In genomic region chr3:45412731-45413130, GRCh38 we compare ENCODE assay signal across 17 cellular contexts. TPM values are rescaled to one million over a fixed set of nuclear protein-coding genes. Genes with fewer than 3 reads are reported as not detected.
DNase-seq lines count a peak whose midpoint lies in the region; ATAC-seq and TF ChIP-seq lines count a peak whose summit lies in the region.
"Had no signal": no experiment of that assay in that cellular context is flagged by ENCODE, and none has a peak within 500 bp of the region (broad histone marks: within the 10 kb centered on the region; RNA-seq: fewer than 3 reads in every experiment).

No MANE protein-coding gene starts in this region.

- no peaks in the 10 kb centered on the region for H3K9me3 ChIP-seq in SJCRH30 (replicated peaks)
- H3K9me3 ChIP-seq in CD4-positive, alpha-beta T cell (ENCODE audit: control insufficient read depth, low read length), result no peaks in the 10 kb centered on the region

- H3K36me3 Mint-ChIP-seq in CD4-positive, alpha-beta T cell (ENCODE audit: low read depth), result peaks cover 59% of the 10 kb centered on the region

- no peak for ATAC-seq in CD4-positive, alpha-beta T cell (ENCODE audit: poor library complexity)
- ATAC-seq: GM23338, HCT116, K562 had no signal

- no peaks in the 10 kb centered on the region for H3K27me3 ChIP-seq in SJCRH30
- no peaks in the 10 kb centered on the region for H3K27me3 ChIP-seq in CD4-positive, alpha-beta T cell (ENCODE audit: control insufficient read depth, insufficient read depth, low read length)
- H3K27me3 ChIP-seq: BLaER1 treated with 17β-estradiol and CSF1 and Interleukin-3, amounts not matched to agents 10 nM and 100 nM had no signal

- peaks cover 21% of the 10 kb centered on the region; the same call in 1 of the 2 replicates for H3K36me3 ChIP-seq in SJCRH30

- H3K27ac Mint-ChIP-seq in CD4-positive, alpha-beta T cell, result no peak overlapping the region
- H3K27ac Mint-ChIP-seq: GM23338 had no signal

- POLR2A ChIA-PET in CD4-positive, alpha-beta T cell (lab: Charles Lee), result no interaction called here

- no peak overlapping the region for H3K27ac ChIP-seq in SJCRH30
- H3K27ac ChIP-seq in CD4-positive, alpha-beta T cell (ENCODE audit: low read depth, low read length), result no peak overlapping the region
- H3K27ac ChIP-seq: BLaER1 treated with 17β-estradiol and CSF1 and Interleukin-3, amounts not matched to agents 10 nM and 100 nM; PC-9 had no signal

- no peaks in the 10 kb centered on the region for H3K9me3 Mint-ChIP-seq in CD4-positive, alpha-beta T cell

- H3K4me1 ChIP-seq in SJCRH30, result no peaks in the 10 kb centered on the region

- intact Hi-C loops in CD4-positive, alpha-beta T cell (cut with DNase I, micrococcal nuclease), result no loop called here

- peak; percentile 41 for DNase-seq in DMS 273 (lab: John Stamatoyannopoulos, UW; ENCODE audit: unreplicated experiment)
- DNase-seq in DMS 273 treated with DMSO at 0.1 percent for 48 hours (lab: John Stamatoyannopoulos, UW), result no peak
- DNase-seq in HFF-Myc (ENCODE audit: extremely low read depth, low read depth), result peak; percentile 25
- DNase-seq in kidney tubule cell (ENCODE audit: low spot score), result peak; percentile 41
- DNase-seq in renal cortical epithelial cell (ENCODE audit: low read depth), result peak; percentile 51
- DNase-seq in activated CD4-positive, alpha-beta T cell treated with anti-CD3 and anti-CD28 coated beads for 4 hours, result no peak
- no peak for DNase-seq in SJCRH30
- DNase-seq in CD4-positive, alpha-beta T cell, result no peak
- DNase-seq: 8988T, MV-4-11, NCI-H1417, NCI-H187 treated with DMSO at 0.1 percent for 48 hours, PC-9 had no signal

- no peaks in the 10 kb centered on the region for H3K4me1 Mint-ChIP-seq in CD4-positive, alpha-beta T cell (ENCODE audit: low read depth)
- H3K4me1 Mint-ChIP-seq: GM23338 had no signal

- H3K4me3 ChIP-seq in HFF-Myc (replicated peaks; ENCODE audit: low read depth, low read length) (no peak overlapping the region), SJCRH30 (no peak overlapping the region)
- H3K4me3 ChIP-seq: BLaER1 treated with 17β-estradiol and CSF1 and Interleukin-3, amounts not matched to agents 10 nM and 100 nM; GM23338; K562; PC-9 had no signal

- no peak overlapping the region for H3K4me3 Mint-ChIP-seq in CD4-positive, alpha-beta T cell
- H3K4me3 Mint-ChIP-seq: GM23338 had no signal

- no peaks in the 10 kb centered on the region for H3K27me3 Mint-ChIP-seq in CD4-positive, alpha-beta T cell

- TF ChIP-seq CTCF in HFF-Myc (IDR thresholded peaks at IDR 0.05; ENCODE audit: low read depth, low read length, missing control alignments), result no peak
- TF ChIP-seq CTCF in CD4-positive, alpha-beta T cell (IDR thresholded peaks at IDR 0.05), result no peak

- CTCF ChIA-PET in CD4-positive, alpha-beta T cell (lab: Charles Lee), result no interaction called here

RNA-seq across cellular contexts. Expression of gene LARS2, which starts 24.4 kb away (rescaled TPM):
- total RNA-seq in renal cortical epithelial cell, result 17.9 and 47.1 TPM in 2 replicates
- total RNA-seq in SJCRH30 (2014; rRNA removed; shearing (Covaris generic)), result 20.0 and 21.6 TPM in 2 replicates
- total RNA-seq in CD4-positive, alpha-beta T cell, result 10 to 100 TPM; 16.6 to 17.7 TPM

Comparison
In these comparisons a context has a peak if more than half of its experiments do, and no peak if none do; other contexts are left out.
1. DNase-seq: peak in DMS 273 (single experiment), HFF-Myc (single experiment), kidney tubule cell (single experiment) and renal cortical epithelial cell (single experiment); none in DMS 273 treated with DMSO at 0.1 percent for 48 hours (single experiment), activated CD4-positive, alpha-beta T cell treated with anti-CD3 and anti-CD28 coated beads for 4 hours (0 of 2), SJCRH30 (0 of 2) and CD4-positive, alpha-beta T cell (0 of 10).